21 cellular contexts compared by ENCODE assay signal in genomic region chr1:178506177-178506576, GRCh38. TPM values are rescaled to one million over a fixed set of nuclear protein-coding genes. Genes with fewer than 3 reads are reported as not detected.
DNase-seq lines count a peak whose midpoint lies in the region; ATAC-seq and TF ChIP-seq lines count a peak whose summit lies in the region.
"Had no signal": no experiment of that assay in that cellular context is flagged by ENCODE, and none has a peak within 500 bp of the region (broad histone marks: within the 10 kb centered on the region; RNA-seq: fewer than 3 reads in every experiment).

No MANE protein-coding gene starts in this region.

- H3K4ac ChIP-seq in neuronal stem cell (ENCODE audit: low read length): no peak overlapping the region

- no CpG with 5 or more reads among the region's 6 CpGs for WGBS in neuronal stem cell (ENCODE audit: extremely low coverage in 2 of 2, insufficient read length in 2 of 2, insufficient replicate concordance in 1 of 2), 2 donors

- H3K9me3 ChIP-seq in BLaER1 (no peaks in the 10 kb centered on the region), Caco-2 (no peaks in the 10 kb centered on the region), neuronal stem cell (replicated peaks in 1 of 2; ENCODE audit: control insufficient read depth in 2 of 2, insufficient read depth in 1 of 2, low read depth in 1 of 2, low read length in 2 of 2) (no peaks in the 10 kb centered on the region)

- H2BK5ac ChIP-seq in neuronal stem cell (ENCODE audit: low read length): no peak overlapping the region

- H3K9ac ChIP-seq in BLaER1 (no peak overlapping the region), neuronal stem cell (ENCODE audit: low read depth, low read length, poor library complexity) (no peak overlapping the region)

- BruUV-seq in Caco-2 (replicated peaks; lab: Mats Ljungman, UMichigan): no TSS peak

- H2BK12ac ChIP-seq in neuronal stem cell (ENCODE audit: low read length): no peak overlapping the region

- no peak overlapping the region for H2BK15ac ChIP-seq in neuronal stem cell (ENCODE audit: low read length)

- no peak overlapping the region for H3K4me3 Mint-ChIP-seq in Caco-2 (ENCODE audit: unreplicated experiment)
- H3K4me3 Mint-ChIP-seq: CD8-positive, alpha-beta T cell had no signal

- no peak overlapping the region for H3K4me3 ChIP-seq in BLaER1
- H3K4me3 ChIP-seq in Caco-2 (ENCODE audit: low read depth, low read length): no peak overlapping the region
- no peak overlapping the region for H3K4me3 ChIP-seq in neuronal stem cell (ENCODE audit: low read length in 2 of 2)

- CTCF ChIA-PET in Caco-2 (lab: Charles Lee): interaction anchor here (0.9 to 1.3 kb wide), 2 partner anchors 31 to 496 kb away, joined by 3 to 4 read pairs; no protein-coding TSS in a partner anchor

- no peaks in the 10 kb centered on the region for H3K27me3 Mint-ChIP-seq in Caco-2 (ENCODE audit: insufficient read depth, unreplicated experiment)

- H3K4me1 Mint-ChIP-seq in Caco-2 (ENCODE audit: low read depth, unreplicated experiment): peaks cover 20% of the 10 kb centered on the region

- no peak overlapping the region for H3K18ac ChIP-seq in neuronal stem cell (ENCODE audit: low read length)

- intact Hi-C loops in Caco-2 (cut with micrococcal nuclease; ENCODE audit: unreplicated experiment): loop anchor here (10.0 kb wide), 1 partner anchor 551 kb away; no protein-coding TSS in a partner anchor

- peak overlapping the region; percentile 56 for H3K27ac Mint-ChIP-seq in Caco-2 (ENCODE audit: unreplicated experiment)
- H3K27ac Mint-ChIP-seq: CD8-positive, alpha-beta T cell had no signal

- no peak overlapping the region for H2BK120ac ChIP-seq in neuronal stem cell (ENCODE audit: low read depth, low read length)

- ATAC-seq in GM18861 (IDR thresholded peaks at IDR 0.05; ENCODE audit: unreplicated experiment): no peak
- ATAC-seq: CD8-positive, alpha-beta T cell; SK-N-SH treated with all-trans-retinoic acid at 6 μM for 48 hours had no signal

- no peak overlapping the region for H3K23ac ChIP-seq in neuronal stem cell (ENCODE audit: low read depth, low read length, poor library complexity)

- H3K14ac ChIP-seq in neuronal stem cell (ENCODE audit: low read length): no peak overlapping the region

- H2AK5ac ChIP-seq in neuronal stem cell (ENCODE audit: low read depth, low read length): no peak overlapping the region

- peak overlapping the region; percentile 44 for H3K4me2 ChIP-seq in BLaER1
- no peak overlapping the region for H3K4me2 ChIP-seq in neuronal stem cell (ENCODE audit: insufficient read depth, low read length, poor library complexity, severe bottlenecking)

- DNase-seq in Caco-2 (no peak), cerebellum (ENCODE audit: low spot score) (peak; percentile 49), neuronal stem cell (ENCODE audit: low spot score) (no peak), Ammon's horn (ENCODE audit: low spot score) (no peak), NCI-H146 (lab: John Stamatoyannopoulos, UW) (no peak)
- DNase-seq: Calu3; CD8-positive, alpha-beta T cell; DMS153; IMR-90; NCI-H1694 treated with DMSO at 0.1 percent for 48 hours; NCI-H2081 treated with DMSO at 0.1 percent for 48 hours; NCI-H2171 treated with DMSO at 0.1 percent for 48 hours; NCI-H524 treated with DMSO at 0.1 percent for 48 hours; NCI-H82 had no signal

- no peak for TF ChIP-seq CTCF in Caco-2 (IDR thresholded peaks at IDR 0.05; ENCODE audit: insufficient read depth in 1 of 2, low read depth in 1 of 2, low read length in 1 of 2, severe bottlenecking in 1 of 2, unreplicated experiment in 1 of 2)

- H3K36me3 Mint-ChIP-seq in Caco-2 (ENCODE audit: insufficient read depth, unreplicated experiment): no peaks in the 10 kb centered on the region
- H3K36me3 Mint-ChIP-seq: CD8-positive, alpha-beta T cell had no signal

- no peaks in the 10 kb centered on the region for H3K79me1 ChIP-seq in neuronal stem cell (ENCODE audit: low read depth, low read length)

- no peak overlapping the region for H4K8ac ChIP-seq in neuronal stem cell (ENCODE audit: low read depth, low read length)

- no peak overlapping the region for H3K27ac ChIP-seq in BLaER1
- no peak overlapping the region for H3K27ac ChIP-seq in neuronal stem cell (replicated peaks; ENCODE audit: low read length)

- H3K27me3 ChIP-seq in BLaER1: no peaks in the 10 kb centered on the region
- no peaks in the 10 kb centered on the region for H3K27me3 ChIP-seq in Caco-2 (replicated peaks; ENCODE audit: control insufficient read depth, insufficient read depth, low read length)
- peaks cover 0 to 9% (median 0%) of the 10 kb centered on the region in 3 experiments for H3K27me3 ChIP-seq in neuronal stem cell (ENCODE audit: control insufficient read depth in 3 of 3, insufficient read depth in 3 of 3, low read depth in 1 of 3, low read length in 3 of 3)

- POLR2A ChIA-PET in Caco-2 (lab: Charles Lee): no interaction called here

- H3K36me3 ChIP-seq in BLaER1: no peaks in the 10 kb centered on the region
- no peaks in the 10 kb centered on the region for H3K36me3 ChIP-seq in Caco-2 (ENCODE audit: control insufficient read depth, insufficient read depth, low read length)
- H3K36me3 ChIP-seq in neuronal stem cell (replicated peaks in 1 of 2; ENCODE audit: control insufficient read depth in 2 of 2, insufficient read depth in 2 of 2, low read length in 2 of 2): no peaks in the 10 kb centered on the region

- peak overlapping the region; percentile 59 for H4K91ac ChIP-seq in neuronal stem cell (ENCODE audit: low read depth, low read length, poor library complexity)

- H2AFZ ChIP-seq in neuronal stem cell (ENCODE audit: low read length): no peak overlapping the region

- H3K4me1 ChIP-seq in BLaER1 (peaks cover 15% of the 10 kb centered on the region), Caco-2 (peaks cover 13% of the 10 kb centered on the region), neuronal stem cell (ENCODE audit: control insufficient read depth in 2 of 2, insufficient read depth in 1 of 2, low read depth in 1 of 2, low read length in 2 of 2) (no peaks in the 10 kb centered on the region)

- no peaks in the 10 kb centered on the region for H4K20me1 ChIP-seq in BLaER1

- no peaks in the 10 kb centered on the region for H3K9me3 Mint-ChIP-seq in Caco-2 (ENCODE audit: unreplicated experiment)
- H3K9me3 Mint-ChIP-seq: CD8-positive, alpha-beta T cell had no signal

RNA-seq across cellular contexts. Expression of gene TEX35, which starts 6.7 kb away (rescaled TPM):
- not detected in 2 replicates for total RNA-seq in Caco-2 (2022)
- total RNA-seq in cerebellum: not detected
- polyA plus RNA-seq in neuronal stem cell (2013, experiment 1 of 2): not detected
- polyA plus RNA-seq in neuronal stem cell (2013, experiment 2 of 2): not detected
- total RNA-seq: A673; Calu3; CD8-positive, alpha-beta T cell; H1; IMR-90; MCF 10A; RPMI7951 had no signal

RNA-seq across cellular contexts. Expression of gene CLEC20A, which starts 9.4 kb away (rescaled TPM):
- total RNA-seq in Caco-2 (2022) (not detected in 2 replicates), cerebellum (not detected)
- polyA plus RNA-seq in neuronal stem cell (2013, experiment 1 of 2): not detected
- polyA plus RNA-seq in neuronal stem cell (2013, experiment 2 of 2): not detected
- total RNA-seq: A673; Calu3; CD8-positive, alpha-beta T cell; H1; IMR-90; MCF 10A; RPMI7951 had no signal
- polyA plus RNA-seq: H1, IMR-90 had no signal
